ENCODE assay signal across 1 cellular context in genomic region chr18:50878345-50879301, GRCh38.
A peak's percentile ranks its signal among the peaks of the same experiment; 100 is the strongest.
TF ChIP-seq lines count a peak whose summit lies in the region.

Gene ME2 (plus strand): TSS chr18:50879118. CDS start chr18:50895821, 16,703 bp downstream.

TF ChIP-seq in HepG2, 621 proteins besides CTCF, POLR2A, EP300 and RAD21 (continued from another document and continues in another):
- TF ChIP-seq, protein P1, sequence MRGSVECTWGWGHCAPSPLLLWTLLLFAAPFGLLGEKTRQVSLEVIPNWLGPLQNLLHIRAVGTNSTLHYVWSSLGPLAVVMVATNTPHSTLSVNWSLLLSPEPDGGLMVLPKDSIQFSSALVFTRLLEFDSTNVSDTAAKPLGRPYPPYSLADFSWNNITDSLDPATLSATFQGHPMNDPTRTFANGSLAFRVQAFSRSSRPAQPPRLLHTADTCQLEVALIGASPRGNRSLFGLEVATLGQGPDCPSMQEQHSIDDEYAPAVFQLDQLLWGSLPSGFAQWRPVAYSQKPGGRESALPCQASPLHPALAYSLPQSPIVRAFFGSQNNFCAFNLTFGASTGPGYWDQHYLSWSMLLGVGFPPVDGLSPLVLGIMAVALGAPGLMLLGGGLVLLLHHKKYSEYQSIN (CRISPR knock-in tag; IDR thresholded peaks at IDR 0.05; ENCODE audit: borderline replicate concordance), result no peak
- TF ChIP-seq EHMT2 (IDR thresholded peaks at IDR 0.05; ENCODE audit: borderline replicate concordance, low read depth, low read length) (no peak), ZMYM4 (CRISPR knock-in tag; IDR thresholded peaks at IDR 0.05) (peak; percentile 46; the same call in 1 of the 2 replicates), SOX6 (IDR thresholded peaks at IDR 0.05) (no peak), SOX6 (CRISPR knock-in tag; IDR thresholded peaks at IDR 0.05) (peak; percentile 24; the same call in 1 of the 2 replicates), ZNF460 (CRISPR knock-in tag; IDR thresholded peaks at IDR 0.05; ENCODE audit: borderline replicate concordance) (peak; percentile 32; the same call in 1 of the 2 replicates), ZNF569 (CRISPR knock-in tag; IDR thresholded peaks at IDR 0.05; ENCODE audit: borderline replicate concordance) (peak; percentile 53; the same call in 1 of the 2 replicates), DPF2 (CRISPR knock-in tag; IDR thresholded peaks at IDR 0.05; ENCODE audit: borderline replicate concordance, low read depth) (no peak), NFE2 (CRISPR knock-in tag; IDR thresholded peaks at IDR 0.05) (no peak), RXRA (CRISPR knock-in tag; IDR thresholded peaks at IDR 0.05) (no peak), MBNL3 (CRISPR knock-in tag; conservative IDR thresholded peaks at IDR 0.05) (no peak), ZNF18 (CRISPR knock-in tag; IDR thresholded peaks at IDR 0.05; ENCODE audit: insufficient replicate concordance) (no peak), AFF4 (CRISPR knock-in tag; IDR thresholded peaks at IDR 0.05) (no peak), ESRRA (CRISPR knock-in tag; IDR thresholded peaks at IDR 0.05; ENCODE audit: low read depth) (peak; percentile 43; the same call in 1 of the 2 replicates), KLF6 (CRISPR knock-in tag; IDR thresholded peaks at IDR 0.05) (no peak), ZBTB20 (CRISPR knock-in tag; IDR thresholded peaks at IDR 0.05; ENCODE audit: borderline replicate concordance, low read depth) (no peak), TP53 (CRISPR knock-in tag; conservative IDR thresholded peaks at IDR 0.05) (no peak), ZNF564 (CRISPR knock-in tag; IDR thresholded peaks at IDR 0.05) (peak; percentile 76; the same call in 1 of the 2 replicates), FOXA3 (CRISPR knock-in tag; IDR thresholded peaks at IDR 0.05) (peak; percentile 14; the same call in 1 of the 2 replicates), ZNF761 (CRISPR knock-in tag; conservative IDR thresholded peaks at IDR 0.05) (peak; percentile 64; the same call in 1 of the 2 replicates), ZFP82 (CRISPR knock-in tag; IDR thresholded peaks at IDR 0.05; ENCODE audit: borderline replicate concordance) (no peak), POLR2G (IDR thresholded peaks at IDR 0.05; ENCODE audit: low read depth, low read length) (peak; percentile 81), ZNF549 (CRISPR knock-in tag; IDR thresholded peaks at IDR 0.05) (no peak), THAP11 (CRISPR knock-in tag; IDR thresholded peaks at IDR 0.05) (no peak), HOXD1 (CRISPR knock-in tag; IDR thresholded peaks at IDR 0.05) (0 out of 2 replicates have a peak, but pooled peaks have one; percentile 53), FOXA1 (IDR thresholded peaks at IDR 0.05) (no peak), FOXA1 (CRISPR knock-in tag; IDR thresholded peaks at IDR 0.05) (no peak), ZSCAN25 (CRISPR knock-in tag; IDR thresholded peaks at IDR 0.05) (no peak; the same call in 1 of the 2 replicates), ZNF557 (CRISPR knock-in tag; IDR thresholded peaks at IDR 0.05) (no peak), ZFP36L1 (CRISPR knock-in tag; IDR thresholded peaks at IDR 0.05) (no peak), SAP130 (CRISPR knock-in tag; IDR thresholded peaks at IDR 0.05; ENCODE audit: low read depth) (peak; percentile 48)
- TF ChIP-seq, protein P2, sequence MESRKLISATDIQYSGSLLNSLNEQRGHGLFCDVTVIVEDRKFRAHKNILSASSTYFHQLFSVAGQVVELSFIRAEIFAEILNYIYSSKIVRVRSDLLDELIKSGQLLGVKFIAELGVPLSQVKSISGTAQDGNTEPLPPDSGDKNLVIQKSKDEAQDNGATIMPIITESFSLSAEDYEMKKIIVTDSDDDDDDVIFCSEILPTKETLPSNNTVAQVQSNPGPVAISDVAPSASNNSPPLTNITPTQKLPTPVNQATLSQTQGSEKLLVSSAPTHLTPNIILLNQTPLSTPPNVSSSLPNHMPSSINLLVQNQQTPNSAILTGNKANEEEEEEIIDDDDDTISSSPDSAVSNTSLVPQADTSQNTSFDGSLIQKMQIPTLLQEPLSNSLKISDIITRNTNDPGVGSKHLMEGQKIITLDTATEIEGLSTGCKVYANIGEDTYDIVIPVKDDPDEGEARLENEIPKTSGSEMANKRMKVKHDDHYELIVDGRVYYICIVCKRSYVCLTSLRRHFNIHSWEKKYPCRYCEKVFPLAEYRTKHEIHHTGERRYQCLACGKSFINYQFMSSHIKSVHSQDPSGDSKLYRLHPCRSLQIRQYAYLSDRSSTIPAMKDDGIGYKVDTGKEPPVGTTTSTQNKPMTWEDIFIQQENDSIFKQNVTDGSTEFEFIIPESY (CRISPR knock-in tag; IDR thresholded peaks at IDR 0.05), result no peak; the same call in 1 of the 2 replicates
- TF ChIP-seq, protein P3, sequence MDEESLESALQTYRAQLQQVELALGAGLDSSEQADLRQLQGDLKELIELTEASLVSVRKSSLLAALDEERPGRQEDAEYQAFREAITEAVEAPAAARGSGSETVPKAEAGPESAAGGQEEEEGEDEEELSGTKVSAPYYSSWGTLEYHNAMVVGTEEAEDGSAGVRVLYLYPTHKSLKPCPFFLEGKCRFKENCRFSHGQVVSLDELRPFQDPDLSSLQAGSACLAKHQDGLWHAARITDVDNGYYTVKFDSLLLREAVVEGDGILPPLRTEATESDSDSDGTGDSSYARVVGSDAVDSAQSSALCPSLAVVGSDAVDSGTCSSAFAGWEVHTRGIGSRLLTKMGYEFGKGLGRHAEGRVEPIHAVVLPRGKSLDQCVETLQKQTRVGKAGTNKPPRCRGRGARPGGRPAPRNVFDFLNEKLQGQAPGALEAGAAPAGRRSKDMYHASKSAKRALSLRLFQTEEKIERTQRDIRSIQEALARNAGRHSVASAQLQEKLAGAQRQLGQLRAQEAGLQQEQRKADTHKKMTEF (CRISPR knock-in tag; IDR thresholded peaks at IDR 0.05), result peak; percentile 53; the same call in 1 of the 2 replicates
- TF ChIP-seq, protein P4, sequence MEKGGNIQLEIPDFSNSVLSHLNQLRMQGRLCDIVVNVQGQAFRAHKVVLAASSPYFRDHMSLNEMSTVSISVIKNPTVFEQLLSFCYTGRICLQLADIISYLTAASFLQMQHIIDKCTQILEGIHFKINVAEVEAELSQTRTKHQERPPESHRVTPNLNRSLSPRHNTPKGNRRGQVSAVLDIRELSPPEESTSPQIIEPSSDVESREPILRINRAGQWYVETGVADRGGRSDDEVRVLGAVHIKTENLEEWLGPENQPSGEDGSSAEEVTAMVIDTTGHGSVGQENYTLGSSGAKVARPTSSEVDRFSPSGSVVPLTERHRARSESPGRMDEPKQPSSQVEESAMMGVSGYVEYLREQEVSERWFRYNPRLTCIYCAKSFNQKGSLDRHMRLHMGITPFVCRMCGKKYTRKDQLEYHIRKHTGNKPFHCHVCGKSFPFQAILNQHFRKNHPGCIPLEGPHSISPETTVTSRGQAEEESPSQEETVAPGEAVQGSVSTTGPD (CRISPR knock-in tag; IDR thresholded peaks at IDR 0.05), result no peak
- TF ChIP-seq, protein P5, sequence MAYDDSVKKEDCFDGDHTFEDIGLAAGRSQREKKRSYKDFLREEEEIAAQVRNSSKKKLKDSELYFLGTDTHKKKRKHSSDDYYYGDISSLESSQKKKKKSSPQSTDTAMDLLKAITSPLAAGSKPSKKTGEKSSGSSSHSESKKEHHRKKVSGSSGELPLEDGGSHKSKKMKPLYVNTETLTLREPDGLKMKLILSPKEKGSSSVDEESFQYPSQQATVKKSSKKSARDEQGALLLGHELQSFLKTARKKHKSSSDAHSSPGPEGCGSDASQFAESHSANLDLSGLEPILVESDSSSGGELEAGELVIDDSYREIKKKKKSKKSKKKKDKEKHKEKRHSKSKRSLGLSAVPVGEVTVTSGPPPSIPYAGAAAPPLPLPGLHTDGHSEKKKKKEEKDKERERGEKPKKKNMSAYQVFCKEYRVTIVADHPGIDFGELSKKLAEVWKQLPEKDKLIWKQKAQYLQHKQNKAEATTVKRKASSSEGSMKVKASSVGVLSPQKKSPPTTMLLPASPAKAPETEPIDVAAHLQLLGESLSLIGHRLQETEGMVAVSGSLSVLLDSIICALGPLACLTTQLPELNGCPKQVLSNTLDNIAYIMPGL (CRISPR knock-in tag; IDR thresholded peaks at IDR 0.05; ENCODE audit: borderline replicate concordance in 1 of 2, low read depth in 1 of 2), result no peak; a peak in 2 of 4 replicates
- TF ChIP-seq, protein P6, sequence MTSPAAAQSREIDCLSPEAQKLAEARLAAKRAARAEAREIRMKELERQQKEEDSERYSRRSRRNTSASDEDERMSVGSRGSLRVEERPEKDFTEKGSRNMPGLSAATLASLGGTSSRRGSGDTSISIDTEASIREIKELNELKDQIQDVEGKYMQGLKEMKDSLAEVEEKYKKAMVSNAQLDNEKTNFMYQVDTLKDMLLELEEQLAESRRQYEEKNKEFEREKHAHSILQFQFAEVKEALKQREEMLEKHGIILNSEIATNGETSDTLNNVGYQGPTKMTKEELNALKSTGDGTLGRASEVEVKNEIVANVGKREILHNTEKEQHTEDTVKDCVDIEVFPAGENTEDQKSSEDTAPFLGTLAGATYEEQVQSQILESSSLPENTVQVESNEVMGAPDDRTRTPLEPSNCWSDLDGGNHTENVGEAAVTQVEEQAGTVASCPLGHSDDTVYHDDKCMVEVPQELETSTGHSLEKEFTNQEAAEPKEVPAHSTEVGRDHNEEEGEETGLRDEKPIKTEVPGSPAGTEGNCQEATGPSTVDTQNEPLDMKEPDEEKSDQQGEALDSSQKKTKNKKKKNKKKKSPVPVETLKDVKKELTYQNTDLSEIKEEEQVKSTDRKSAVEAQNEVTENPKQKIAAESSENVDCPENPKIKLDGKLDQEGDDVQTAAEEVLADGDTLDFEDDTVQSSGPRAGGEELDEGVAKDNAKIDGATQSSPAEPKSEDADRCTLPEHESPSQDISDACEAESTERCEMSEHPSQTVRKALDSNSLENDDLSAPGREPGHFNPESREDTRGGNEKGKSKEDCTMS (CRISPR knock-in tag; conservative IDR thresholded peaks at IDR 0.05), result no peak
